8 cellular contexts compared by ENCODE assay signal in genomic region chr14:20970983-20971704, GRCh38.
DNase-seq lines count a peak whose midpoint lies in the region; ATAC-seq and TF ChIP-seq lines count a peak whose summit lies in the region.

No MANE protein-coding gene starts in this region.

- peak overlapping the region; percentile 71 for H3K4me3 ChIP-seq in choroid plexus epithelial cell (ENCODE audit: low read depth, low read length)

- ATAC-seq in GM18909 (IDR thresholded peaks at IDR 0.05; ENCODE audit: poor library complexity, unreplicated experiment) (peak; percentile 94), HG03196 (IDR thresholded peaks at IDR 0.05; ENCODE audit: unreplicated experiment) (peak; percentile 91)

- DNase-seq in AG20443 (ENCODE audit: low spot score) (peak; percentile 94), NCI-H345 treated with DMSO at 0.1 percent for 48 hours (lab: John Stamatoyannopoulos, UW; ENCODE audit: unreplicated experiment) (peak; percentile 55), choroid plexus epithelial cell (ENCODE audit: low read depth) (peak; percentile 91), left kidney (ENCODE audit: low read depth, low spot score) (peak; percentile 95)
- peak; percentile 60 for DNase-seq in activated CD4-positive, alpha-beta T cell treated with anti-CD3 and anti-CD28 coated beads for 1 hour
- peak; percentile 63 to 74 for DNase-seq in stimulated activated CD4-positive, alpha-beta T cell treated with anti-CD3 and anti-CD28 coated beads, Interleukin-1b, Interleukin-23, amount 100 ng/mL, for 4 hours (ENCODE audit: low read depth in 2 of 2)

- TF ChIP-seq CTCF in choroid plexus epithelial cell (conservative IDR thresholded peaks at IDR 0.05; ENCODE audit: low read depth, low read length) = peak; percentile 94

Comparison
In these comparisons a context has a peak if more than half of its experiments do, and no peak if none do; other contexts are left out.
1. Peak in every context shown above with its lines: DNase-seq, ATAC-seq and H3K4me3 ChIP-seq.